In genomic region chr22:45239378-45240136, GRCh38 we compare ENCODE assay signal across 8 cellular contexts. TPM values are rescaled to one million over a fixed set of nuclear protein-coding genes. Genes with fewer than 3 reads are reported as not detected.
DNase-seq lines count a peak whose midpoint lies in the region; ATAC-seq and TF ChIP-seq lines count a peak whose summit lies in the region.

No MANE protein-coding gene starts in this region.

- H3K9me3 Mint-ChIP-seq in T-helper 1 cell treated with Interleukin-12 subunit alpha and Interleukin-12 subunit beta and Interleukin-4 antibody, amounts not matched to agents 30 μg/mL and 1 μg/mL, for 36 hours: no peaks in the 10 kb centered on the region
- H3K9me3 Mint-ChIP-seq in WTC11: no peaks in the 10 kb centered on the region
- no peaks in the 10 kb centered on the region for H3K9me3 Mint-ChIP-seq in stimulated activated memory B cell treated with anti-CD40 and anti-IgM and Interleukin-4, amounts not matched to agents 10 μg/mL and 1 μg/mL and 100 μg/mL, for 72 hours

- no peaks in the 10 kb centered on the region for H3K9me3 ChIP-seq in right cardiac atrium (ENCODE audit: control insufficient read depth, low read length)

- no peaks in the 10 kb centered on the region for H3K27me3 Mint-ChIP-seq in T-helper 1 cell treated with Interleukin-12 subunit alpha and Interleukin-12 subunit beta and Interleukin-4 antibody, amounts not matched to agents 30 μg/mL and 1 μg/mL, for 36 hours (ENCODE audit: low read depth)
- H3K27me3 Mint-ChIP-seq in WTC11 (ENCODE audit: low read depth): peaks cover 23% of the 10 kb centered on the region
- no peaks in the 10 kb centered on the region for H3K27me3 Mint-ChIP-seq in stimulated activated memory B cell treated with anti-CD40 and anti-IgM and Interleukin-4, amounts not matched to agents 10 μg/mL and 1 μg/mL and 100 μg/mL, for 72 hours

- POLR2A ChIA-PET in WTC11 (lab: Charles Lee): interaction anchor here (0.5 kb wide), 1 partner anchor 41 kb away, joined by 4 read pairs; no protein-coding TSS in a partner anchor

- no peaks in the 10 kb centered on the region for H3K4me1 ChIP-seq in right cardiac atrium (ENCODE audit: control insufficient read depth, insufficient read depth, low read length)

- DNase-seq in T-helper 1 cell (no peak), WTC11 (ENCODE audit: low spot score) (no peak), right cardiac atrium (no peak), dedifferentiated amniotic fluid mesenchymal stem cell (ENCODE audit: extremely low spot score) (no peak), NCI-H2227 (lab: John Stamatoyannopoulos, UW; ENCODE audit: unreplicated experiment) (no peak)

- H3K27ac ChIP-seq in right cardiac atrium (ENCODE audit: low read length): no peak overlapping the region

- H3K4me1 Mint-ChIP-seq in T-helper 1 cell treated with Interleukin-12 subunit alpha and Interleukin-12 subunit beta and Interleukin-4 antibody, amounts not matched to agents 30 μg/mL and 1 μg/mL, for 36 hours (ENCODE audit: low read depth): peaks cover 10% of the 10 kb centered on the region
- peaks cover 20% of the 10 kb centered on the region for H3K4me1 Mint-ChIP-seq in WTC11
- peaks cover 70% of the 10 kb centered on the region for H3K4me1 Mint-ChIP-seq in stimulated activated memory B cell treated with anti-CD40 and anti-IgM and Interleukin-4, amounts not matched to agents 10 μg/mL and 1 μg/mL and 100 μg/mL, for 72 hours

- intact Hi-C loops in right cardiac atrium (cut with DNase I): no loop called here

- no peaks in the 10 kb centered on the region for H3K36me3 Mint-ChIP-seq in T-helper 1 cell treated with Interleukin-12 subunit alpha and Interleukin-12 subunit beta and Interleukin-4 antibody, amounts not matched to agents 30 μg/mL and 1 μg/mL, for 36 hours (ENCODE audit: low read depth)
- 0 out of 2 replicates have a peak, but pooled peaks cover 3% of the 10 kb centered on the region for H3K36me3 Mint-ChIP-seq in WTC11
- H3K36me3 Mint-ChIP-seq in stimulated activated memory B cell treated with anti-CD40 and anti-IgM and Interleukin-4, amounts not matched to agents 10 μg/mL and 1 μg/mL and 100 μg/mL, for 72 hours: peaks cover 5% of the 10 kb centered on the region

- no peaks in the 10 kb centered on the region for H3K27me3 ChIP-seq in right cardiac atrium (ENCODE audit: control insufficient read depth, insufficient read depth)

- peak overlapping the region; percentile 75 for H3K4me3 ChIP-seq in right cardiac atrium (ENCODE audit: low read length)

- 0 out of 2 replicates have a peak, but pooled peaks have one; percentile 4 for ATAC-seq in WTC11
- ATAC-seq in right cardiac atrium: no peak
- ATAC-seq in stimulated activated memory B cell treated with anti-CD40 and anti-IgM and Interleukin-4, amounts not matched to agents 10 μg/mL and 1 μg/mL and 100 μg/mL, for 72 hours: no peak
- no peak for ATAC-seq in GM18517 (IDR thresholded peaks at IDR 0.05; ENCODE audit: unreplicated experiment)

- H3K4me3 Mint-ChIP-seq in T-helper 1 cell treated with Interleukin-12 subunit alpha and Interleukin-12 subunit beta and Interleukin-4 antibody, amounts not matched to agents 30 μg/mL and 1 μg/mL, for 36 hours: peak overlapping the region; percentile 88
- H3K4me3 Mint-ChIP-seq in WTC11: peak overlapping the region; percentile 88
- H3K4me3 Mint-ChIP-seq in stimulated activated memory B cell treated with anti-CD40 and anti-IgM and Interleukin-4, amounts not matched to agents 10 μg/mL and 1 μg/mL and 100 μg/mL, for 72 hours: peak overlapping the region; percentile 86

- CTCF ChIA-PET in WTC11 (lab: Charles Lee): no interaction called here

- H3K27ac Mint-ChIP-seq in T-helper 1 cell treated with Interleukin-12 subunit alpha and Interleukin-12 subunit beta and Interleukin-4 antibody, amounts not matched to agents 30 μg/mL and 1 μg/mL, for 36 hours: no peak overlapping the region
- H3K27ac Mint-ChIP-seq in WTC11: no peak overlapping the region
- H3K27ac Mint-ChIP-seq in stimulated activated memory B cell treated with anti-CD40 and anti-IgM and Interleukin-4, amounts not matched to agents 10 μg/mL and 1 μg/mL and 100 μg/mL, for 72 hours: peak overlapping the region; percentile 75

- 45% methylated on average over 12 of the region's 12 CpGs for WGBS in right cardiac atrium

- no peak for TF ChIP-seq CTCF in WTC11 (IDR thresholded peaks at IDR 0.05)

TF ChIP-seq in WTC11, 78 proteins besides CTCF, POLR2A, EP300 and RAD21:
- TF ChIP-seq USF2 (CRISPR knock-in tag; IDR thresholded peaks at IDR 0.05): no peak
- TF ChIP-seq ATF3 (CRISPR knock-in tag; conservative IDR thresholded peaks at IDR 0.05): no peak
- 0 out of 2 replicates have a peak, but pooled peaks have one; percentile 14 for TF ChIP-seq USF1 (CRISPR knock-in tag; IDR thresholded peaks at IDR 0.05)
TF ChIP-seq in WTC11: peak in this region for 1.

RNA-seq across cellular contexts. Expression of gene KIAA0930, which starts 1.1 kb away (rescaled TPM):
- total RNA-seq in WTC11 (2021): 53.2 to 62.1 TPM (median 57.6 TPM) in 3 replicates
- 10 to 100 TPM; 23.3 to 34.1 (median 25.6) TPM for total RNA-seq in right cardiac atrium
- 14.8 TPM for polyA plus RNA-seq in right cardiac atrium

RNA-seq across cellular contexts. Expression of gene UPK3A, which starts 45.2 kb away (rescaled TPM):
- total RNA-seq in WTC11 (2021) (0.23 to 0.62 TPM (median 0.37 TPM) in 3 replicates), right cardiac atrium (not detected)
- not detected for polyA plus RNA-seq in right cardiac atrium
